In genomic region chr16:2845116-2845515, GRCh38 we compare ENCODE assay signal across 20 cellular contexts. TPM values are rescaled to one million over a fixed set of nuclear protein-coding genes. Genes with fewer than 3 reads are reported as not detected.
"Had no signal": no experiment of that assay in that cellular context is flagged by ENCODE, and none has a peak within 500 bp of the region (broad histone marks: within the 10 kb centered on the region; RNA-seq: fewer than 3 reads in every experiment).

No MANE protein-coding gene starts in this region.

- H3K27ac ChIP-seq: left lung, neutrophil, VCaP had no signal

- H3K79me2 ChIP-seq: hepatocyte had no signal

- H3K9me3 ChIP-seq: left lung, neutrophil had no signal

- ATAC-seq: left lung; stimulated activated memory B cell treated with anti-CD40 and anti-IgM and Interleukin-4, amounts not matched to agents 10 μg/mL and 1 μg/mL and 100 μg/mL, for 72 hours had no signal

- H3K4me2 ChIP-seq: hepatocyte had no signal

- H3K27ac Mint-ChIP-seq: stimulated activated memory B cell treated with anti-CD40 and anti-IgM and Interleukin-4, amounts not matched to agents 10 μg/mL and 1 μg/mL and 100 μg/mL, for 72 hours had no signal

- H3K4me3 Mint-ChIP-seq: activated naive CD4-positive, alpha-beta T cell treated with anti-CD3 and anti-CD28 coated beads, Interleukin-2, amount 50 U/mL, for 24 hours; stimulated activated memory B cell treated with anti-CD40 and anti-IgM and Interleukin-4, amounts not matched to agents 10 μg/mL and 1 μg/mL and 100 μg/mL, for 72 hours had no signal

- H3K4me3 ChIP-seq: hepatocyte, left lung had no signal

- H2AFZ ChIP-seq: hepatocyte had no signal

- H3K36me3 ChIP-seq: left lung, neutrophil had no signal

- FAIRE-seq: colon, endometrium, keratinocyte had no signal

- H3K36me3 Mint-ChIP-seq: activated naive CD4-positive, alpha-beta T cell treated with anti-CD3 and anti-CD28 coated beads, Interleukin-2, amount 50 U/mL, for 24 hours; stimulated activated memory B cell treated with anti-CD40 and anti-IgM and Interleukin-4, amounts not matched to agents 10 μg/mL and 1 μg/mL and 100 μg/mL, for 72 hours had no signal

- H3K27me3 ChIP-seq: hepatocyte had no signal

- H3K9me3 Mint-ChIP-seq: activated naive CD4-positive, alpha-beta T cell treated with anti-CD3 and anti-CD28 coated beads, Interleukin-2, amount 50 U/mL, for 24 hours; stimulated activated memory B cell treated with anti-CD40 and anti-IgM and Interleukin-4, amounts not matched to agents 10 μg/mL and 1 μg/mL and 100 μg/mL, for 72 hours had no signal

- DNase-seq: activated CD4-positive, alpha-beta T cell treated with anti-CD3 and anti-CD28 coated beads for 1 hour; activated CD4-positive, alpha-beta T cell treated with anti-CD3 and anti-CD28 coated beads, Interleukin-2, amount 50 U/mL, for 4 hours; activated effector memory CD4-positive, alpha-beta T cell treated with anti-CD3 and anti-CD28 coated beads, Interleukin-2, amount 50 U/mL, for 16 hours; activated T-cell treated with anti-CD3 and anti-CD28 coated beads, Interleukin-2, amount 50 U/mL, for 48 hours; caudate nucleus; left lung; mammary epithelial cell; posterior cingulate gyrus; retina had no signal

- H3K27me3 Mint-ChIP-seq: activated naive CD4-positive, alpha-beta T cell treated with anti-CD3 and anti-CD28 coated beads, Interleukin-2, amount 50 U/mL, for 24 hours had no signal

RNA-seq across cellular contexts. Expression of gene PRSS21, which starts 28.1 kb away (rescaled TPM):
- total RNA-seq: hepatocyte, urinary bladder had no signal
- polyA plus RNA-seq: hepatocyte had no signal

RNA-seq across cellular contexts. Expression of gene PRSS41, which starts 46.8 kb away (rescaled TPM):
- total RNA-seq: hepatocyte, left lung, mammary epithelial cell, urinary bladder had no signal
- polyA plus RNA-seq: esophagus, hepatocyte, keratinocyte, mammary epithelial cell, thymus, urinary bladder had no signal
